8 cellular contexts compared by ENCODE assay signal in genomic region chr5:14871573-14872069, GRCh38. TPM values are rescaled to one million over a fixed set of nuclear protein-coding genes. Genes with fewer than 3 reads are reported as not detected.
DNase-seq lines count a peak whose midpoint lies in the region; ATAC-seq and TF ChIP-seq lines count a peak whose summit lies in the region.

TSS of gene ANKH (minus strand) at chr5:14871778. CDS start at chr5:14871447, 331 bp downstream.

- peaks cover 2% of the 10 kb centered on the region for H3K9me3 Mint-ChIP-seq in neural progenitor cell

- H3K9me3 ChIP-seq in neural progenitor cell (ENCODE audit: low read depth), result no peaks in the 10 kb centered on the region

- ATAC-seq in GM21619 (IDR thresholded peaks at IDR 0.05; ENCODE audit: unreplicated experiment), result peak; percentile 87

- peaks cover 14% of the 10 kb centered on the region for H3K4me1 Mint-ChIP-seq in neural progenitor cell

- peaks cover 77% of the 10 kb centered on the region for H3K27me3 ChIP-seq in neural progenitor cell

- peaks cover 7% of the 10 kb centered on the region for H4K20me1 ChIP-seq in neural progenitor cell (ENCODE audit: low read depth)

- POLR2A ChIA-PET in RWPE1 (lab: Yijun Ruan, JAX; ENCODE audit: low non-redundant PET), result no interaction called here

- no peak within 1 kb of the TSS for H3K9ac ChIP-seq in neural progenitor cell

- TF ChIP-seq RAD21 in Ishikawa (IDR thresholded peaks at IDR 0.05; ENCODE audit: low read depth), result no peak

- H3K27ac ChIP-seq in RWPE1 (peak within 1 kb of the TSS; percentile 90), neural progenitor cell (no peak within 1 kb of the TSS)

- no peak for TF ChIP-seq EP300 in Ishikawa (IDR thresholded peaks at IDR 0.05; ENCODE audit: borderline replicate concordance)

- TF ChIP-seq CTCF in RWPE1 (conservative IDR thresholded peaks at IDR 0.05; ENCODE audit: low read depth), result peak; percentile 87
- no peak for TF ChIP-seq CTCF in foreskin fibroblast (IDR thresholded peaks at IDR 0.05; ENCODE audit: low read depth, low read length)
- TF ChIP-seq CTCF in neural progenitor cell (IDR thresholded peaks at IDR 0.05), result no peak

- H3F3A ChIP-seq in neural progenitor cell (ENCODE audit: low read depth), result no peaks in the 10 kb centered on the region

- no peaks in the 10 kb centered on the region for H3K79me2 ChIP-seq in neural progenitor cell (ENCODE audit: low read depth)

- H2AFZ ChIP-seq in neural progenitor cell (replicated peaks), result peak within 1 kb of the TSS; percentile 80

- H3K4me1 ChIP-seq in neural progenitor cell, result peaks cover 4% of the 10 kb centered on the region

- CTCF ChIA-PET in RWPE1 (lab: Yijun Ruan, JAX), result interaction anchor here (0.5 to 2.0 kb wide), 8 partner anchors 10 to 1068 kb away, joined by 3 to 18 read pairs (median 3); no protein-coding TSS in a partner anchor

- H3K4me3 Mint-ChIP-seq in neural progenitor cell, result peak within 1 kb of the TSS; percentile 86

- peak; percentile 89 for DNase-seq in Daoy (ENCODE audit: low read depth)
- peak; percentile 81 for DNase-seq in RWPE1 (ENCODE audit: low spot score)
- peak; percentile 78 for DNase-seq in activated gamma-delta T cell treated with Interleukin-2 at 50 U/mL for 16 hours
- peak; percentile 74 to 93 for DNase-seq in foreskin fibroblast
- peak; percentile 92 for DNase-seq in neural progenitor cell (ENCODE audit: low spot score)
- peak; percentile 69 for DNase-seq in stromal cell of bone marrow (ENCODE audit: low read depth)

- H3K4me3 ChIP-seq in foreskin fibroblast (ENCODE audit: low read depth in 1 of 2, low read length in 2 of 2) (peak within 1 kb of the TSS; percentile 67 to 75), neural progenitor cell (peak within 1 kb of the TSS; percentile 66)

- peak within 1 kb of the TSS; percentile 89 for H3K4me2 ChIP-seq in neural progenitor cell

- H3K36me3 ChIP-seq in neural progenitor cell, result no peaks in the 10 kb centered on the region

- no peaks in the 10 kb centered on the region for H3K36me3 Mint-ChIP-seq in neural progenitor cell

- H3K27ac Mint-ChIP-seq in neural progenitor cell, result no peak within 1 kb of the TSS

- H3K27me3 Mint-ChIP-seq in neural progenitor cell (ENCODE audit: insufficient read depth, low read depth), result peaks cover 21% of the 10 kb centered on the region

TF ChIP-seq in Ishikawa, 13 proteins besides CTCF, POLR2A, EP300 and RAD21:
- no peak for TF ChIP-seq EGR1 (IDR thresholded peaks at IDR 0.05)
- TF ChIP-seq TAF1 (IDR thresholded peaks at IDR 0.05; ENCODE audit: low read depth), result peak; percentile 25; the same call in 1 of the 2 replicates

RNA-seq across cellular contexts. Expression of gene ANKH, which starts in this region (rescaled TPM):
- 14.4 and 27.2 TPM in 2 replicates for total RNA-seq in Daoy (2014; rRNA removed; shearing (Covaris generic))
- total RNA-seq in neural progenitor cell (ENCODE audit: low replicate concordance), result 0.19 TPM in 2 replicates

Comparison
In these comparisons a context has a peak if more than half of its experiments do, and no peak if none do; other contexts are left out.
1. RNA of gene ANKH (total RNA-seq): 14.4 to 27.2 TPM in Daoy; 0.19 TPM in neural progenitor cell; every median in the first group is over 10 times any median in the second.
2. Peak in DNase-seq, H3K4me3 ChIP-seq and H3K4me2 ChIP-seq in neural progenitor cell; RNA of the gene not detected or under 1 TPM.
3. Peak in every context shown above with its lines, with median percentiles within 50 percentile points of each other: DNase-seq.